Comparison of ENCODE assay signal across 8 cellular contexts in the genomic region with DNA sequence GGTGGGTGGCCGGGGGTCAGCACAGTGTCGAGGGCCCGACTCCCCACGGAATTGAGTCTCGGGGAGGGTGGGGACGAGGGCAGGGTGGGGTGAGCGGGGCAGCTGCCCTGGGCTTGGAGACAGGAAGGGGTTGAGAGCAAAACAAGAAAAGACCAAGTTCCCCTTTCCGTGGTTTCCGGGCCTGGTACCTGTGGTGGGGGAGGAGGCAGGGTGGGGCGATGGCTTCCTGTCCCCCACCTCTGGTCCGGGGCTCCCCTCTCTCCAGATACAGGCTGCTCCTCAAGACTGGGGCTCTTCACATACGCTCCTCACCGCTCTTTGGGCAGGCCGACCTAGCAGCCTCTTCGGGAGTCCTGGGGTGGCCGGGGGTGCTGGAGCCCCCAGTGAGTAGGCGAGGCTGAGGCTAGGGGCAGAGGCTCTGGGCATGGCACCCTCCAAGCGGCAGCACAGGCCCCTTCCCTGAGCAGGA. TPM values are rescaled to one million over a fixed set of nuclear protein-coding genes. Genes with fewer than 3 reads are reported as not detected.
DNase-seq lines count a peak whose midpoint lies in the region; ATAC-seq, FAIRE-seq and TF ChIP-seq lines count a peak whose summit lies in the region.

No MANE protein-coding gene starts in this region.

- H3K79me2 ChIP-seq in KMS-11 (ENCODE audit: insufficient read depth, low read depth): peaks cover 30% of the 10 kb centered on the region
- H3K79me2 ChIP-seq in endothelial cell of umbilical vein (ENCODE audit: control insufficient read depth, insufficient read depth, low read length): no peaks in the 10 kb centered on the region
- peaks cover 9% of the 10 kb centered on the region for H3K79me2 ChIP-seq in parathyroid adenoma

- H3K9me1 ChIP-seq in endothelial cell of umbilical vein (replicated peaks; ENCODE audit: control insufficient read depth, extremely low read depth, insufficient read depth, low read length): no peaks in the 10 kb centered on the region

- POLR2A ChIA-PET in A673 (lab: Charles Lee; ENCODE audit: low non-redundant PET): no interaction called here
- POLR2A ChIA-PET in endothelial cell of umbilical vein (lab: Charles Lee): no interaction called here

- 4 to 23% methylated on average over 8 to 17 of the region's 18 CpGs for WGBS in upper lobe of left lung, 2 donors

- H3K4me2 ChIP-seq in KMS-11 (peak overlapping the region; percentile 97), endothelial cell of umbilical vein (ENCODE audit: insufficient read depth, low read length) (peak overlapping the region; percentile 69), parathyroid adenoma (ENCODE audit: low read length) (no peak overlapping the region)

- no peak for FAIRE-seq in endothelial cell of umbilical vein (lab: Jason Lieb, UNC)

- BruUV-seq in A673 (replicated peaks; lab: Mats Ljungman, UMichigan) (no TSS peak), endothelial cell of umbilical vein (replicated peaks; lab: Mats Ljungman, UMichigan) (no TSS peak)

- dilution Hi-C loops in endothelial cell of umbilical vein (cut with MboI; ENCODE audit: extremely low pct_ligation_motif_present, low sequenced_read_pairs): no loop called here

- peak overlapping the region; percentile 86 for H2AFZ ChIP-seq in KMS-11 (ENCODE audit: low read depth)
- H2AFZ ChIP-seq in endothelial cell of umbilical vein (ENCODE audit: low read depth, low read length): peak overlapping the region; percentile 89
- H2AFZ ChIP-seq in parathyroid adenoma: no peak overlapping the region

- no peak for DNase-seq in A673 (ENCODE audit: low spot score)
- DNase-seq in activated CD8-positive, alpha-beta memory T cell treated with anti-CD3 and anti-CD28 coated beads for 24 hours: peak; percentile 89
- DNase-seq in endothelial cell of umbilical vein (ENCODE audit: low read depth, low spot score): no peak
- peak; percentile 55 to 79 for DNase-seq in upper lobe of left lung
- DNase-seq in NCI-H1694 (lab: John Stamatoyannopoulos, UW): no peak

- H3K27ac ChIP-seq in A673 (ENCODE audit: low read depth, low read length, poor library complexity, severe bottlenecking) (no peak overlapping the region), KMS-11 (peak overlapping the region; percentile 53), endothelial cell of umbilical vein (ENCODE audit: insufficient read depth, low read depth, low read length) (no peak overlapping the region), parathyroid adenoma (no peak overlapping the region), upper lobe of left lung (peak overlapping the region; percentile 76 to 91 (median 88))

- TF ChIP-seq POLR2A in endothelial cell of umbilical vein (IDR thresholded peaks at IDR 0.05; ENCODE audit: low read depth, low read length) (no peak), upper lobe of left lung (IDR thresholded peaks at IDR 0.05) (no peak)

- peak; percentile 34 for ATAC-seq in GM19438 (IDR thresholded peaks at IDR 0.05; ENCODE audit: low read depth, unreplicated experiment)
- peak in 1 of 2 donors; percentile 6 for ATAC-seq in upper lobe of left lung (ENCODE audit: low FRiP score in 2 of 2)

- H3K9me3 ChIP-seq in A673 (ENCODE audit: low read depth, low read length, poor library complexity, severe bottlenecking): no peaks in the 10 kb centered on the region
- H3K9me3 ChIP-seq in endothelial cell of umbilical vein (replicated peaks; ENCODE audit: control insufficient read depth, insufficient read depth, low read length): no peaks in the 10 kb centered on the region
- H3K9me3 ChIP-seq in parathyroid adenoma (ENCODE audit: control insufficient read depth, low read length): no peaks in the 10 kb centered on the region
- H3K9me3 ChIP-seq in upper lobe of left lung: no peaks in the 10 kb centered on the region

- no peaks in the 10 kb centered on the region for H3K27me3 ChIP-seq in A673 (replicated peaks; ENCODE audit: insufficient read depth, low read depth, low read length, poor library complexity)
- no peaks in the 10 kb centered on the region for H3K27me3 ChIP-seq in KMS-11 (ENCODE audit: insufficient read depth, low read depth)
- H3K27me3 ChIP-seq in endothelial cell of umbilical vein (ENCODE audit: control insufficient read depth in 2 of 2, insufficient read depth in 2 of 2, low read length in 2 of 2): no peaks in the 10 kb centered on the region
- H3K27me3 ChIP-seq in parathyroid adenoma (ENCODE audit: control insufficient read depth, insufficient read depth, low read length): no peaks in the 10 kb centered on the region
- H3K27me3 ChIP-seq in upper lobe of left lung: no peaks in the 10 kb centered on the region

- H4K20me1 ChIP-seq in KMS-11 (ENCODE audit: insufficient read depth) (no peaks in the 10 kb centered on the region), endothelial cell of umbilical vein (replicated peaks; ENCODE audit: control insufficient read depth, extremely low read depth, insufficient read depth, low read length) (no peaks in the 10 kb centered on the region)

- H3K36me3 ChIP-seq in A673 (ENCODE audit: insufficient read depth, low read length, poor library complexity, severe bottlenecking): no peaks in the 10 kb centered on the region
- H3K36me3 ChIP-seq in KMS-11 (ENCODE audit: insufficient read depth): no peaks in the 10 kb centered on the region
- H3K36me3 ChIP-seq in endothelial cell of umbilical vein (ENCODE audit: control insufficient read depth in 2 of 2, extremely low read depth in 1 of 2, insufficient read depth in 2 of 2, low read length in 2 of 2): no peaks in the 10 kb centered on the region
- H3K36me3 ChIP-seq in parathyroid adenoma (ENCODE audit: control insufficient read depth, insufficient read depth, low read length): no peaks in the 10 kb centered on the region
- peaks cover 0 to 16% (median 5%) of the 10 kb centered on the region in 4 donors for H3K36me3 ChIP-seq in upper lobe of left lung

- no peak for TF ChIP-seq CTCF in A673 (conservative IDR thresholded peaks at IDR 0.05; ENCODE audit: low read depth, low read length)
- TF ChIP-seq CTCF in KMS-11 (conservative IDR thresholded peaks at IDR 0.05; ENCODE audit: low read depth, low read length): no peak
- TF ChIP-seq CTCF in endothelial cell of umbilical vein (IDR thresholded peaks at IDR 0.05; ENCODE audit: extremely low read depth in 1 of 2, insufficient read depth in 1 of 2, low read depth in 1 of 2, low read length in 2 of 2): no peak
- TF ChIP-seq CTCF in parathyroid adenoma (IDR thresholded peaks at IDR 0.05): no peak
- TF ChIP-seq CTCF in upper lobe of left lung (IDR thresholded peaks at IDR 0.05): no peak

- CTCF ChIA-PET in A673 (lab: Charles Lee) (interaction anchor here (0.9 kb wide), 1 partner anchor 72 kb away, joined by 3 read pairs; no protein-coding TSS in a partner anchor), endothelial cell of umbilical vein (lab: Charles Lee) (interaction anchor here (1.0 kb wide), 3 partner anchors 92 to 234 kb away, joined by 6 to 8 read pairs (median 7); a partner anchor contains a TSS)

- H3K9ac ChIP-seq in KMS-11 (peak overlapping the region; percentile 66), endothelial cell of umbilical vein (replicated peaks; ENCODE audit: extremely low read depth, insufficient read depth, low read length) (no peak overlapping the region), parathyroid adenoma (no peak overlapping the region)

- intact Hi-C loops in A673 (cut with micrococcal nuclease; ENCODE audit: unreplicated experiment): no loop called here
- intact Hi-C loops in endothelial cell of umbilical vein (cut with micrococcal nuclease): no loop called here

- H3K4me1 ChIP-seq in A673 (ENCODE audit: insufficient read depth, low read length, poor library complexity, severe bottlenecking) (no peaks in the 10 kb centered on the region), KMS-11 (ENCODE audit: low read depth, poor library complexity, severe bottlenecking) (peaks cover 34% of the 10 kb centered on the region), endothelial cell of umbilical vein (ENCODE audit: control insufficient read depth, extremely low read depth, insufficient read depth, low read length) (peaks cover 5% of the 10 kb centered on the region), parathyroid adenoma (peaks cover 5% of the 10 kb centered on the region), upper lobe of left lung (peaks cover 5 to 47% (median 25%) of the 10 kb centered on the region in 4 donors)

- no peak for TF ChIP-seq EP300 in upper lobe of left lung (IDR thresholded peaks at IDR 0.05)

- H3K4me3 ChIP-seq in A673 (ENCODE audit: low read depth, low read length, poor library complexity, severe bottlenecking): peak overlapping the region; percentile 59
- peak overlapping the region; percentile 37 for H3K4me3 ChIP-seq in KMS-11 (IDR thresholded peaks at IDR 0.05; ENCODE audit: insufficient read depth, low read depth, low read length)
- H3K4me3 ChIP-seq in endothelial cell of umbilical vein (replicated peaks in 1 of 3; ENCODE audit: insufficient read depth in 1 of 3, low read depth in 1 of 3, low read length in 3 of 3): peak overlapping the region in 2 of 3 experiments; percentile 42 to 54
- H3K4me3 ChIP-seq in parathyroid adenoma (ENCODE audit: low read depth, low read length): peak overlapping the region; percentile 27
- H3K4me3 ChIP-seq in upper lobe of left lung: peak overlapping the region in 3 of 4 donors; percentile 63 to 78 (median 66)

RNA-seq across cellular contexts. Expression of a gene that starts 0.6 kb away (rescaled TPM):
- 4.6 and 7.0 TPM in 2 replicates for total RNA-seq in A673 (2021)
- total RNA-seq in endothelial cell of umbilical vein: 6.1 and 6.6 TPM in 2 replicates
- 4.7 and 6.4 TPM in 2 replicates for polyA plus RNA-seq in endothelial cell of umbilical vein
- polyA plus RNA-seq in endothelial cell of umbilical vein (2011; cell fraction: cytosol; rRNA removed): 4.2 and 4.3 TPM in 2 replicates
- 6.0 and 6.4 TPM in 2 replicates for polyA plus RNA-seq in endothelial cell of umbilical vein (2011; cell fraction: nucleus; rRNA removed)
- polyA plus RNA-seq in endothelial cell of umbilical vein (2012): 7.1 and 9.5 TPM in 2 replicates
- polyA minus RNA-seq in endothelial cell of umbilical vein: 1.1 and 7.8 TPM in 2 replicates
- not detected for polyA minus RNA-seq in endothelial cell of umbilical vein (2011; cell fraction: cytosol; rRNA and poly(A)+ RNA removed)
- 0.38 and 1.2 TPM in 2 replicates for polyA minus RNA-seq in endothelial cell of umbilical vein (2011; cell fraction: nucleus; rRNA and poly(A)+ RNA removed)
- total RNA-seq in upper lobe of left lung: 100 to 1,000 TPM in 1 of 6 donors, 10 to 100 TPM in 5; 42.2 to 159 (median 80.3) TPM

RNA-seq across cellular contexts. Expression of a gene that starts 9.5 kb away (rescaled TPM):
- 180 and 225 TPM in 2 replicates for total RNA-seq in A673 (2021)
- 161 and 173 TPM in 2 replicates for total RNA-seq in endothelial cell of umbilical vein
- polyA plus RNA-seq in endothelial cell of umbilical vein: 310 and 354 TPM in 2 replicates
- polyA plus RNA-seq in endothelial cell of umbilical vein (2011; cell fraction: cytosol; rRNA removed): 432 and 454 TPM in 2 replicates
- 76.9 and 94.1 TPM in 2 replicates for polyA plus RNA-seq in endothelial cell of umbilical vein (2011; cell fraction: nucleus; rRNA removed)
- 222 and 244 TPM in 2 replicates for polyA plus RNA-seq in endothelial cell of umbilical vein (2012)
- 34.3 and 39.4 TPM in 2 replicates for polyA minus RNA-seq in endothelial cell of umbilical vein
- polyA minus RNA-seq in endothelial cell of umbilical vein (2011; cell fraction: cytosol; rRNA and poly(A)+ RNA removed): 109 TPM
- 18.8 and 42.8 TPM in 2 replicates for polyA minus RNA-seq in endothelial cell of umbilical vein (2011; cell fraction: nucleus; rRNA and poly(A)+ RNA removed)
- total RNA-seq in upper lobe of left lung: 100 to 1,000 TPM in 3 of 6 donors, 10 to 100 TPM in 3; 58.0 to 173 (median 100) TPM

RNA-seq across cellular contexts. Expression of a gene that starts 9.7 kb away (rescaled TPM):
- 15.5 and 20.0 TPM in 2 replicates for total RNA-seq in A673 (2021)
- 30.9 and 77.9 TPM in 2 replicates for total RNA-seq in endothelial cell of umbilical vein
- 28.9 and 29.8 TPM in 2 replicates for polyA plus RNA-seq in endothelial cell of umbilical vein
- polyA plus RNA-seq in endothelial cell of umbilical vein (2011; cell fraction: cytosol; rRNA removed): 16.9 and 32.5 TPM in 2 replicates
- 49.5 and 51.6 TPM in 2 replicates for polyA plus RNA-seq in endothelial cell of umbilical vein (2011; cell fraction: nucleus; rRNA removed)
- polyA plus RNA-seq in endothelial cell of umbilical vein (2012): 44.4 and 50.8 TPM in 2 replicates
- polyA minus RNA-seq in endothelial cell of umbilical vein: 4.0 and 14.7 TPM in 2 replicates
- polyA minus RNA-seq in endothelial cell of umbilical vein (2011; cell fraction: cytosol; rRNA and poly(A)+ RNA removed): 31.2 TPM
- 18.1 and 19.7 TPM in 2 replicates for polyA minus RNA-seq in endothelial cell of umbilical vein (2011; cell fraction: nucleus; rRNA and poly(A)+ RNA removed)
- 100 to 1,000 TPM in 1 of 6 donors, 10 to 100 TPM in 5; 38.6 to 127 (median 63.6) TPM for total RNA-seq in upper lobe of left lung

RNA-seq across cellular contexts. Expression of a gene that starts 15.1 kb away (rescaled TPM):
- total RNA-seq in A673 (2021): 14.1 and 21.2 TPM in 2 replicates
- total RNA-seq in endothelial cell of umbilical vein: 12.2 and 18.1 TPM in 2 replicates
- polyA plus RNA-seq in endothelial cell of umbilical vein: 4.8 and 5.1 TPM in 2 replicates
- polyA plus RNA-seq in endothelial cell of umbilical vein (2011; cell fraction: cytosol; rRNA removed): 5.2 and 6.3 TPM in 2 replicates
- polyA plus RNA-seq in endothelial cell of umbilical vein (2011; cell fraction: nucleus; rRNA removed): 63.3 and 71.8 TPM in 2 replicates
- 3.3 and 11.3 TPM in 2 replicates for polyA plus RNA-seq in endothelial cell of umbilical vein (2012)
- 1.0 and 5.3 TPM in 2 replicates for polyA minus RNA-seq in endothelial cell of umbilical vein
- polyA minus RNA-seq in endothelial cell of umbilical vein (2011; cell fraction: cytosol; rRNA and poly(A)+ RNA removed): 1.5 TPM
- polyA minus RNA-seq in endothelial cell of umbilical vein (2011; cell fraction: nucleus; rRNA and poly(A)+ RNA removed): 5.7 and 6.8 TPM in 2 replicates
- 10 to 100 TPM in 5 of 6 donors, 1 to 10 TPM in 1; 9.6 to 69.1 (median 20.0) TPM for total RNA-seq in upper lobe of left lung

Comparison
In these comparisons a context has a peak if more than half of its experiments do, and no peak if none do; other contexts are left out.
1. DNase-seq: peak in activated CD8-positive, alpha-beta memory T cell treated with anti-CD3 and anti-CD28 coated beads for 24 hours (single experiment) and upper lobe of left lung (2 of 2); none in A673 (single experiment), endothelial cell of umbilical vein (single experiment) and NCI-H1694 (single experiment).
2. H3K27ac ChIP-seq: peak in KMS-11 (single experiment) and upper lobe of left lung (4 of 4); none in A673 (single experiment), endothelial cell of umbilical vein (single experiment) and parathyroid adenoma (single experiment).
3. Peak in every context shown above with its lines, with median percentiles within 50 percentile points of each other: H3K4me3 ChIP-seq.